ENCODE assay signal across 20 cellular contexts in the genomic region with DNA sequence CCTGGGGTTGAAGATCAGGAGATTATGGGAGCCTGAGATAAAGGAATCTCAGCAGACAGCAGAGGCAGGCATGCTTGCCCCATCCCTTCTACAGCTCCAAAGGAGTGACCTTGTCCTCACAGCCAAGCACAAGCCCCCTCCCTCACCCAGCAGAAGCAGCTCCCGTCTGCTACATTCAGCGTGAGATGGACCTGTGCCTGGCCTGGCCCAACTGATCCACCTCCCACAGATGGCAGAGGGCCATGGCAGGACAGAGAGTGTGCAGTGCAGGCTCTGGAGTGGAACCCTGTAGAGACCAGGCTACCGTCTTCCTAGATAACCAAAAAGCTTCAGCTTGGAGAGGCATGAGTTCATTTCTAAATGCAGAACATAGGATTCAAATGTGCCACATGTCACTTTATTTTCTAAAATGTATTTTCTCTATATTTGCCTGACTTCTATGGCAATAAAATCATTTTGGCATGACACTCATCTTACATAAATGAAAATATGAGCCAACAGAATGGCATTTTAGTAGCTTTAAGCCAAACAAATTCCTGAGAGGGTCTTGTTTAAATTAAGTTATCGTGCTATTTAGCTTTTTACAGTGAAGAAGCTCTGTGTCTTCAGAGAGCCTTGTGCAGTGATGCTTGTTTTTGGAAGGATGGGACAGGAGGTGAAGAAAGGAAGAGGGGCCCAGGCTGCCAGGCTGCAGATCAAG. TPM values are rescaled to one million over a fixed set of nuclear protein-coding genes. Genes with fewer than 3 reads are reported as not detected.
DNase-seq lines count a peak whose midpoint lies in the region; ATAC-seq and TF ChIP-seq lines count a peak whose summit lies in the region.
"Had no signal": no experiment of that assay in that cellular context is flagged by ENCODE, and none has a peak within 500 bp of the region (broad histone marks: within the 10 kb centered on the region; RNA-seq: fewer than 3 reads in every experiment).

No MANE protein-coding gene starts in this region.

- peaks cover 11% of the 10 kb centered on the region for H3K4me1 Mint-ChIP-seq in endodermal cell
- H3K4me1 Mint-ChIP-seq in activated CD4-positive, alpha-beta memory T cell treated with anti-CD3 and anti-CD28 coated beads, Interleukin-2, amount 10 ng/mL, durations not matched to agents 7 days and 5 days: no peaks in the 10 kb centered on the region
- H3K4me1 Mint-ChIP-seq: CD4-positive, alpha-beta memory T cell had no signal

- CTCF ChIA-PET in activated CD4-positive, alpha-beta memory T cell treated with anti-CD3 and anti-CD28 coated beads, Interleukin-2, amount 10 ng/mL, durations not matched to agents 7 days and 5 days (lab: Charles Lee): interaction anchor here (1.2 to 1.4 kb wide), 2 partner anchors 18 to 33 kb away, joined by 3 read pairs; no protein-coding TSS in a partner anchor

- H3K14ac ChIP-seq in neuronal stem cell (ENCODE audit: low read length): no peak overlapping the region

- no peak overlapping the region for H2BK5ac ChIP-seq in neuronal stem cell (ENCODE audit: low read length)

- H3K36me3 Mint-ChIP-seq in endodermal cell (ENCODE audit: low read depth): peaks cover 14% of the 10 kb centered on the region
- peaks cover 5% of the 10 kb centered on the region for H3K36me3 Mint-ChIP-seq in activated CD4-positive, alpha-beta memory T cell treated with anti-CD3 and anti-CD28 coated beads, Interleukin-2, amount 10 ng/mL, durations not matched to agents 7 days and 5 days (ENCODE audit: low read depth)

- H3K18ac ChIP-seq in neuronal stem cell (ENCODE audit: low read length): no peak overlapping the region

- TF ChIP-seq EP300 in sigmoid colon (IDR thresholded peaks at IDR 0.05): no peak

- H3K9me3 ChIP-seq in MG63 (peaks cover 5% of the 10 kb centered on the region; the same call in 1 of the 2 replicates), endodermal cell (ENCODE audit: control insufficient read depth, low read length) (peaks cover 15% of the 10 kb centered on the region), neuronal stem cell (replicated peaks in 1 of 2; ENCODE audit: control insufficient read depth in 2 of 2, insufficient read depth in 1 of 2, low read depth in 1 of 2, low read length in 2 of 2) (peaks cover 0 to under 1% of the 10 kb centered on the region in 2 donors), sigmoid colon (no peaks in the 10 kb centered on the region)
- H3K9me3 ChIP-seq: BE2C had no signal

- H3K27me3 ChIP-seq in MG63 (no peaks in the 10 kb centered on the region), endodermal cell (ENCODE audit: control insufficient read depth, insufficient read depth, low read length, poor library complexity, severe bottlenecking) (no peaks in the 10 kb centered on the region), neuronal stem cell (ENCODE audit: control insufficient read depth in 3 of 3, insufficient read depth in 3 of 3, low read depth in 1 of 3, low read length in 3 of 3) (no peaks in the 10 kb centered on the region), sigmoid colon (no peaks in the 10 kb centered on the region)
- H3K27me3 ChIP-seq: BE2C had no signal

- H2BK15ac ChIP-seq in neuronal stem cell (ENCODE audit: low read length): no peak overlapping the region

- H3K27ac ChIP-seq in endodermal cell (ENCODE audit: low read depth, low read length): no peak overlapping the region
- no peak overlapping the region for H3K27ac ChIP-seq in neuronal stem cell (replicated peaks; ENCODE audit: low read length)
- no peak overlapping the region for H3K27ac ChIP-seq in sigmoid colon

- H2AFZ ChIP-seq in neuronal stem cell (ENCODE audit: low read length): peak overlapping the region; percentile 47

- no peak overlapping the region for H2AK5ac ChIP-seq in neuronal stem cell (ENCODE audit: low read depth, low read length)

- ATAC-seq in HG03442 (IDR thresholded peaks at IDR 0.05; ENCODE audit: unreplicated experiment) (no peak), GM21367 (IDR thresholded peaks at IDR 0.05; ENCODE audit: unreplicated experiment) (no peak)

- H3K23ac ChIP-seq in neuronal stem cell (ENCODE audit: low read depth, low read length, poor library complexity): peak overlapping the region; percentile 8

- no peak overlapping the region for H3K4me3 ChIP-seq in MG63
- H3K4me3 ChIP-seq in endodermal cell (ENCODE audit: low read length): no peak overlapping the region
- no peak overlapping the region for H3K4me3 ChIP-seq in neuronal stem cell (ENCODE audit: low read length in 2 of 2)
- H3K4me3 ChIP-seq in sigmoid colon: no peak overlapping the region

- H3K9ac ChIP-seq in endodermal cell (ENCODE audit: extremely low read depth, low read length, poor library complexity, severe bottlenecking) (no peak overlapping the region), neuronal stem cell (ENCODE audit: low read depth, low read length, poor library complexity) (no peak overlapping the region)

- H4K91ac ChIP-seq in neuronal stem cell (ENCODE audit: low read depth, low read length, poor library complexity): no peak overlapping the region

- H3K4me1 ChIP-seq in endodermal cell (ENCODE audit: control insufficient read depth, insufficient read depth, low read length) (no peaks in the 10 kb centered on the region), neuronal stem cell (ENCODE audit: control insufficient read depth in 2 of 2, insufficient read depth in 1 of 2, low read depth in 1 of 2, low read length in 2 of 2) (peaks cover 2% of the 10 kb centered on the region in 2 donors), sigmoid colon (peaks cover 0 to 6% (median 0%) of the 10 kb centered on the region in 4 donors)
- H3K4me1 ChIP-seq: BE2C had no signal

- 91 to 100% methylated on average over 2 to 4 of the region's 4 CpGs for WGBS in endodermal cell (ENCODE audit: insufficient coverage in 1 of 2, insufficient read length in 1 of 2), 2 experiments
- no CpG with 5 or more reads among the region's 4 CpGs for WGBS in neuronal stem cell (ENCODE audit: extremely low coverage in 2 of 2, insufficient read length in 2 of 2, insufficient replicate concordance in 1 of 2), 2 donors
- WGBS in sigmoid colon, 2 donors: 84 to 92% methylated on average over 4 of the region's 4 CpGs

- H3K27ac Mint-ChIP-seq in endodermal cell: no peak overlapping the region
- H3K27ac Mint-ChIP-seq in activated CD4-positive, alpha-beta memory T cell treated with anti-CD3 and anti-CD28 coated beads, Interleukin-2, amount 10 ng/mL, durations not matched to agents 7 days and 5 days: no peak overlapping the region
- H3K27ac Mint-ChIP-seq: CD4-positive, alpha-beta memory T cell had no signal

- H3K79me1 ChIP-seq in neuronal stem cell (ENCODE audit: low read depth, low read length): no peaks in the 10 kb centered on the region

- TF ChIP-seq CTCF in endodermal cell (conservative IDR thresholded peaks at IDR 0.05) (no peak), sigmoid colon (IDR thresholded peaks at IDR 0.05) (no peak)

- no peak for TF ChIP-seq POLR2A in sigmoid colon (IDR thresholded peaks at IDR 0.05)

- H3K36me3 ChIP-seq in MG63 (no peaks in the 10 kb centered on the region), endodermal cell (ENCODE audit: control insufficient read depth, insufficient read depth, low read length) (no peaks in the 10 kb centered on the region), neuronal stem cell (replicated peaks in 1 of 2; ENCODE audit: control insufficient read depth in 2 of 2, insufficient read depth in 2 of 2, low read length in 2 of 2) (no peaks in the 10 kb centered on the region), sigmoid colon (no peaks in the 10 kb centered on the region)
- H3K36me3 ChIP-seq: BE2C had no signal

- no peak overlapping the region for H3K4ac ChIP-seq in neuronal stem cell (ENCODE audit: low read length)

- no peak overlapping the region for H2BK120ac ChIP-seq in neuronal stem cell (ENCODE audit: low read depth, low read length)

- H3K9me3 Mint-ChIP-seq in endodermal cell: peaks cover 14% of the 10 kb centered on the region
- H3K9me3 Mint-ChIP-seq in activated CD4-positive, alpha-beta memory T cell treated with anti-CD3 and anti-CD28 coated beads, Interleukin-2, amount 10 ng/mL, durations not matched to agents 7 days and 5 days: peaks cover 6% of the 10 kb centered on the region

- H3K27me3 Mint-ChIP-seq in endodermal cell (ENCODE audit: insufficient read depth): no peaks in the 10 kb centered on the region
- H3K27me3 Mint-ChIP-seq in activated CD4-positive, alpha-beta memory T cell treated with anti-CD3 and anti-CD28 coated beads, Interleukin-2, amount 10 ng/mL, durations not matched to agents 7 days and 5 days: peaks cover 35% of the 10 kb centered on the region

- H2BK12ac ChIP-seq in neuronal stem cell (ENCODE audit: low read length): no peak overlapping the region

- intact Hi-C loops in sigmoid colon (cut with DNase I): loop anchor here (10.0 kb wide), 1 partner anchor 244 kb away; no protein-coding TSS in a partner anchor

- in situ Hi-C loops in G401 (cut with HindIII; ENCODE audit: low sequenced_read_pairs): no loop called here

- POLR2A ChIA-PET in activated CD4-positive, alpha-beta memory T cell treated with anti-CD3 and anti-CD28 coated beads, Interleukin-2, amount 10 ng/mL, durations not matched to agents 7 days and 5 days (lab: Charles Lee): no interaction called here

- no peak overlapping the region for H3K4me3 Mint-ChIP-seq in endodermal cell
- no peak overlapping the region for H3K4me3 Mint-ChIP-seq in activated CD4-positive, alpha-beta memory T cell treated with anti-CD3 and anti-CD28 coated beads, Interleukin-2, amount 10 ng/mL, durations not matched to agents 7 days and 5 days
- H3K4me3 Mint-ChIP-seq: CD4-positive, alpha-beta memory T cell had no signal

- no peak overlapping the region for H4K8ac ChIP-seq in neuronal stem cell (ENCODE audit: low read depth, low read length)

- H3K4me2 ChIP-seq in neuronal stem cell (ENCODE audit: insufficient read depth, low read length, poor library complexity, severe bottlenecking): no peak overlapping the region

- DNase-seq in G401 (ENCODE audit: low spot score) (peak; percentile 57), MG63 (peak; percentile 85), endodermal cell (peak; percentile 40), neuronal stem cell (ENCODE audit: low spot score) (no peak), sigmoid colon (no peak)
- DNase-seq in activated CD4-positive, alpha-beta memory T cell treated with anti-CD3 and anti-CD28 coated beads, Interleukin-2, amount 10 ng/mL, durations not matched to agents 7 days and 5 days: no peak
- DNase-seq: BE2C; CD4-positive, alpha-beta memory T cell; DND-41; GOT3; MV-4-11; NCI-H1436 treated with DMSO at 0.1 percent for 48 hours; NCI-H2081; NCI-H345; NCI-H526 treated with DMSO at 0.1 percent for 48 hours; NK-92 treated with Interleukin-12 subunit alpha and Interleukin-12 subunit beta, amount 100 ng/mL, for 24 hours; OCI-M1; RPMI8226 had no signal

RNA-seq across cellular contexts. Expression of gene SLC12A8, which starts 43.7 kb away (rescaled TPM):
- total RNA-seq in G401 (2014; rRNA removed; shearing (Covaris generic)): not detected in 2 replicates
- total RNA-seq in MG63 (2014; rRNA removed; shearing (Covaris generic); ENCODE audit: low replicate concordance): 28.7 and 52.7 TPM in 2 replicates
- 10 to 100 TPM; 17.3 to 18.6 TPM for total RNA-seq in endodermal cell
- 4.2 TPM for polyA plus RNA-seq in endodermal cell (2013, experiment 1 of 2)
- polyA plus RNA-seq in endodermal cell (2013, experiment 2 of 2): 4.1 TPM
- polyA plus RNA-seq in neuronal stem cell (2013, experiment 1 of 2): 1.8 TPM
- 1.9 TPM for polyA plus RNA-seq in neuronal stem cell (2013, experiment 2 of 2)
- under 1 TPM in 1 of 4 donors, not detected in 3; 0.33 TPM for total RNA-seq in sigmoid colon
- polyA plus RNA-seq in sigmoid colon: 1 to 10 TPM; 1.6 to 6.3 (median 1.8) TPM
- total RNA-seq in activated CD4-positive, alpha-beta memory T cell treated with anti-CD3 and anti-CD28 coated beads, Interleukin-2, amount 10 ng/mL, durations not matched to agents 7 days and 5 days: 1 to 10 TPM in 1 of 2 experiments, under 1 TPM in 1; 0.65 to 1.3 TPM
- total RNA-seq: CD4-positive, alpha-beta memory T cell had no signal
- polyA plus RNA-seq: CD4-positive, alpha-beta memory T cell had no signal

Comparison
In these comparisons a context has a peak if more than half of its experiments do, and no peak if none do; other contexts are left out.
1. DNase-seq: peak in G401 (single experiment), MG63 (single experiment) and endodermal cell (single experiment); none in neuronal stem cell (single experiment), sigmoid colon (single experiment) and activated CD4-positive, alpha-beta memory T cell treated with anti-CD3 and anti-CD28 coated beads, Interleukin-2, amount 10 ng/mL, durations not matched to agents 7 days and 5 days (single experiment).
2. RNA of gene SLC12A8, which starts 43.7 kb away (total RNA-seq): 28.7 to 52.7 TPM in MG63 and 17.3 to 18.6 TPM in endodermal cell; 0.65 to 1.3 TPM in activated CD4-positive, alpha-beta memory T cell treated with anti-CD3 and anti-CD28 coated beads, Interleukin-2, amount 10 ng/mL, durations not matched to agents 7 days and 5 days, 0.33 TPM in sigmoid colon and not detected in G401; every median in the first group is over 4 times any median in the second.